ENCODE assay signal across 26 cellular contexts in the genomic region with DNA sequence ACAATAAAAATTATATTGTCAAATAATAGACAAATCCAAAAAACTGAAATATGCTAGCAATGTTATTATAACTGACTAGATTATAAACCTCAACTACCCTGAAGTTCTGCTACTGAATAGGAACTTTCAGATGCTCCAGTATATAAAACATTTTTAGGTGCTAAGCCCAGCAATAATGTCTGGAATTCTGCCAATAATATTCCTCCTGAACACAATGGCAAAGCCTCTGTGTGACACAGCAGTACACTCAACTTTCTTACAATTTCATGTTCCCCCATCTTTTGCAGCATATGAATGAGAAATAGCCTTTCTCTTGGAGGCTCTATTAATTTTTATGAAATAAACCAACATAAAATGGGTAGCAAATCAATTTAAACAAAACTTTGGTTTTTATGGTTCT. TPM values are rescaled to one million over a fixed set of nuclear protein-coding genes. Genes with fewer than 3 reads are reported as not detected.
DNase-seq lines count a peak whose midpoint lies in the region; ATAC-seq, FAIRE-seq and TF ChIP-seq lines count a peak whose summit lies in the region.
"Had no signal": no experiment of that assay in that cellular context is flagged by ENCODE, and none has a peak within 500 bp of the region (broad histone marks: within the 10 kb centered on the region; RNA-seq: fewer than 3 reads in every experiment).

No MANE protein-coding gene starts in this region.

- peak overlapping the region; percentile 83 for H3K4me3 Mint-ChIP-seq in nephron progenitor cell
- H3K4me3 Mint-ChIP-seq: activated CD8-positive, alpha-beta T cell treated with anti-CD3 and anti-CD28 coated beads for 36 hours; CD8-positive, alpha-beta T cell; memory B cell; naive thymus-derived CD4-positive, alpha-beta T cell; stimulated activated naive B cell treated with anti-CD40 and anti-IgM and Interleukin-4, amounts not matched to agents 10 μg/mL and 1 μg/mL and 100 μg/mL, for 72 hours had no signal

- H3K4me1 Mint-ChIP-seq in nephron progenitor cell, result peaks cover 39% of the 10 kb centered on the region

- no peak for FAIRE-seq in A549 (lab: Jason Lieb, UNC)
- FAIRE-seq: kidney had no signal

- H3K4me3 ChIP-seq in A549 (no peak overlapping the region), mucosa of descending colon (no peak overlapping the region), stomach (no peak overlapping the region), uterus (no peak overlapping the region)
- H3K4me3 ChIP-seq: MG63 had no signal

- H3K4me2 ChIP-seq in A549, result peak overlapping the region; percentile 80; the same call in 1 of the 3 replicates

- H3K9me3 ChIP-seq in A549 (no peaks in the 10 kb centered on the region), mucosa of descending colon (no peaks in the 10 kb centered on the region), stomach (no peaks in the 10 kb centered on the region), uterus (no peaks in the 10 kb centered on the region)
- H3K9me3 ChIP-seq: MG63 had no signal

- CTCF ChIA-PET in A549 (lab: Yijun Ruan, JAX), result interaction anchor here (1.8 kb wide), 1 partner anchor 393 kb away, joined by 4 read pairs; no protein-coding TSS in a partner anchor

- no peaks in the 10 kb centered on the region for H3K27me3 Mint-ChIP-seq in nephron progenitor cell (ENCODE audit: low read depth, poor library complexity)
- H3K27me3 Mint-ChIP-seq: activated CD8-positive, alpha-beta T cell treated with anti-CD3 and anti-CD28 coated beads for 36 hours; memory B cell; naive thymus-derived CD4-positive, alpha-beta T cell; stimulated activated naive B cell treated with anti-CD40 and anti-IgM and Interleukin-4, amounts not matched to agents 10 μg/mL and 1 μg/mL and 100 μg/mL, for 72 hours had no signal

- ATAC-seq in A549 (no peak), mucosa of descending colon (no peak)
- ATAC-seq: activated CD8-positive, alpha-beta T cell treated with anti-CD3 and anti-CD28 coated beads for 36 hours; CD8-positive, alpha-beta T cell; HCT116; naive thymus-derived CD4-positive, alpha-beta T cell; stimulated activated naive B cell treated with anti-CD40 and anti-IgM and Interleukin-4, amounts not matched to agents 10 μg/mL and 1 μg/mL and 100 μg/mL, for 72 hours had no signal

- intact Hi-C loops in mucosa of descending colon (cut with DNase I, micrococcal nuclease) (no loop called here), stomach (cut with DNase I; ENCODE audit: low total_unique reads) (no loop called here), uterus (cut with DNase I; ENCODE audit: low total_unique reads) (no loop called here)

- no peak for DNase-seq in A549 (ENCODE audit: low read depth in 1 of 2, low spot score in 1 of 2)
- DNase-seq in Daoy (ENCODE audit: low read depth), result peak; percentile 29
- DNase-seq in RPMI8226, result peak; percentile 21
- no peak for DNase-seq in nephron progenitor cell
- no peak for DNase-seq in mucosa of descending colon
- DNase-seq in stomach, result no peak
- DNase-seq in uterus, result no peak
- DNase-seq: activated CD8-positive, alpha-beta T cell treated with anti-CD3 and anti-CD28 coated beads for 36 hours; activated naive CD4-positive, alpha-beta T cell; activated T-cell treated with anti-CD3 and anti-CD28 coated beads, Interleukin-2, amount 50 U/mL, for 1 hour; amniotic stem cell; CD8-positive, alpha-beta T cell; DND-41; foreskin melanocyte; kidney; MG63; naive thymus-derived CD4-positive, alpha-beta T cell; NCI-H146; NCI-H345; posterior cingulate gyrus; stimulated activated CD4-positive, alpha-beta T cell treated with anti-CD3 and anti-CD28 coated beads, Interleukin-2, amount 100 ng/mL, for 24 hours; stimulated activated naive B cell treated with anti-CD40 and anti-IgM and Interleukin-4, amounts not matched to agents 10 μg/mL and 1 μg/mL and 100 μg/mL, for 72 hours had no signal

- no peak for TF ChIP-seq CTCF in A549 (IDR thresholded peaks at IDR 0.05)
- TF ChIP-seq CTCF in nephron progenitor cell (IDR thresholded peaks at IDR 0.05), result no peak
- no peak for TF ChIP-seq CTCF in mucosa of descending colon (IDR thresholded peaks at IDR 0.05)
- no peak for TF ChIP-seq CTCF in stomach (IDR thresholded peaks at IDR 0.05)
- TF ChIP-seq CTCF in uterus (IDR thresholded peaks at IDR 0.05), result no peak

- POLR2A ChIA-PET in A549 (lab: Yijun Ruan, JAX), result no interaction called here

- peaks cover 11% of the 10 kb centered on the region for H3K36me3 Mint-ChIP-seq in nephron progenitor cell (ENCODE audit: low read depth)

- H3K9me3 Mint-ChIP-seq in nephron progenitor cell, result no peaks in the 10 kb centered on the region
- H3K9me3 Mint-ChIP-seq: activated CD8-positive, alpha-beta T cell treated with anti-CD3 and anti-CD28 coated beads for 36 hours; CD8-positive, alpha-beta T cell; memory B cell; naive thymus-derived CD4-positive, alpha-beta T cell; stimulated activated naive B cell treated with anti-CD40 and anti-IgM and Interleukin-4, amounts not matched to agents 10 μg/mL and 1 μg/mL and 100 μg/mL, for 72 hours had no signal

- no peak for TF ChIP-seq EP300 in A549 (IDR thresholded peaks at IDR 0.05)
- TF ChIP-seq EP300 in stomach (IDR thresholded peaks at IDR 0.05), result no peak

- H3K4me1 ChIP-seq in A549 (peaks cover 43% of the 10 kb centered on the region), mucosa of descending colon (ENCODE audit: low read depth) (peaks cover 10% of the 10 kb centered on the region), stomach (peaks cover 11 to 43% (median 26%) of the 10 kb centered on the region in 4 donors), uterus (no peaks in the 10 kb centered on the region)

- TF ChIP-seq POLR2A in A549 (IDR thresholded peaks at IDR 0.05; ENCODE audit: low read length), result no peak
- no peak for TF ChIP-seq POLR2A in stomach (IDR thresholded peaks at IDR 0.05)
- TF ChIP-seq POLR2A in uterus (IDR thresholded peaks at IDR 0.05), result no peak

- H3K36me3 ChIP-seq in mucosa of descending colon (ENCODE audit: low read depth) (no peaks in the 10 kb centered on the region), stomach (peaks cover 7 to 51% (median 39%) of the 10 kb centered on the region in 4 donors), uterus (no peaks in the 10 kb centered on the region)
- H3K36me3 ChIP-seq: MG63 had no signal

- H3K27ac Mint-ChIP-seq in nephron progenitor cell, result no peak overlapping the region
- H3K27ac Mint-ChIP-seq: activated CD8-positive, alpha-beta T cell treated with anti-CD3 and anti-CD28 coated beads for 36 hours; CD8-positive, alpha-beta T cell; stimulated activated naive B cell treated with anti-CD40 and anti-IgM and Interleukin-4, amounts not matched to agents 10 μg/mL and 1 μg/mL and 100 μg/mL, for 72 hours had no signal

- H3K27me3 ChIP-seq in stomach (no peaks in the 10 kb centered on the region), uterus (no peaks in the 10 kb centered on the region)
- H3K27me3 ChIP-seq: MG63 had no signal

- H3K27ac ChIP-seq in A549, result no peak overlapping the region
- H3K27ac ChIP-seq in stomach, result no peak overlapping the region
- H3K27ac ChIP-seq in uterus, result no peak overlapping the region
- H3K27ac ChIP-seq: epithelial cell of prostate, RWPE1 had no signal

- no peak for TF ChIP-seq RAD21 in A549 (conservative IDR thresholded peaks at IDR 0.05 in 1 of 2, IDR thresholded peaks at IDR 0.05 in 1 of 2)

TF ChIP-seq in A549, 52 proteins besides CTCF, POLR2A, EP300 and RAD21 (continues in another document):
- TF ChIP-seq RCOR1 (IDR thresholded peaks at IDR 0.05; ENCODE audit: low read depth, low read length) (no peak), GATA3 (IDR thresholded peaks at IDR 0.05; ENCODE audit: borderline replicate concordance) (no peak), HOXA7 (CRISPR knock-in tag; IDR thresholded peaks at IDR 0.05) (no peak), FOSL2 (IDR thresholded peaks at IDR 0.05) (no peak), FOSL2 (CRISPR knock-in tag; IDR thresholded peaks at IDR 0.05) (no peak)
- TF ChIP-seq, protein P1, sequence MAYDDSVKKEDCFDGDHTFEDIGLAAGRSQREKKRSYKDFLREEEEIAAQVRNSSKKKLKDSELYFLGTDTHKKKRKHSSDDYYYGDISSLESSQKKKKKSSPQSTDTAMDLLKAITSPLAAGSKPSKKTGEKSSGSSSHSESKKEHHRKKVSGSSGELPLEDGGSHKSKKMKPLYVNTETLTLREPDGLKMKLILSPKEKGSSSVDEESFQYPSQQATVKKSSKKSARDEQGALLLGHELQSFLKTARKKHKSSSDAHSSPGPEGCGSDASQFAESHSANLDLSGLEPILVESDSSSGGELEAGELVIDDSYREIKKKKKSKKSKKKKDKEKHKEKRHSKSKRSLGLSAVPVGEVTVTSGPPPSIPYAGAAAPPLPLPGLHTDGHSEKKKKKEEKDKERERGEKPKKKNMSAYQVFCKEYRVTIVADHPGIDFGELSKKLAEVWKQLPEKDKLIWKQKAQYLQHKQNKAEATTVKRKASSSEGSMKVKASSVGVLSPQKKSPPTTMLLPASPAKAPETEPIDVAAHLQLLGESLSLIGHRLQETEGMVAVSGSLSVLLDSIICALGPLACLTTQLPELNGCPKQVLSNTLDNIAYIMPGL (CRISPR knock-in tag; IDR thresholded peaks at IDR 0.05; ENCODE audit: borderline replicate concordance), result no peak
- TF ChIP-seq, protein P2, sequence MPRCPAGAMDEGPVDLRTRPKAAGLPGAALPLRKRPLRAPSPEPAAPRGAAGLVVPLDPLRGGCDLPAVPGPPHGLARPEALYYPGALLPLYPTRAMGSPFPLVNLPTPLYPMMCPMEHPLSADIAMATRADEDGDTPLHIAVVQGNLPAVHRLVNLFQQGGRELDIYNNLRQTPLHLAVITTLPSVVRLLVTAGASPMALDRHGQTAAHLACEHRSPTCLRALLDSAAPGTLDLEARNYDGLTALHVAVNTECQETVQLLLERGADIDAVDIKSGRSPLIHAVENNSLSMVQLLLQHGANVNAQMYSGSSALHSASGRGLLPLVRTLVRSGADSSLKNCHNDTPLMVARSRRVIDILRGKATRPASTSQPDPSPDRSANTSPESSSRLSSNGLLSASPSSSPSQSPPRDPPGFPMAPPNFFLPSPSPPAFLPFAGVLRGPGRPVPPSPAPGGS (IDR thresholded peaks at IDR 0.05), result no peak
- TF ChIP-seq, protein P3, sequence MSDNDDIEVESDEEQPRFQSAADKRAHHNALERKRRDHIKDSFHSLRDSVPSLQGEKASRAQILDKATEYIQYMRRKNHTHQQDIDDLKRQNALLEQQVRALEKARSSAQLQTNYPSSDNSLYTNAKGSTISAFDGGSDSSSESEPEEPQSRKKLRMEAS (IDR thresholded peaks at IDR 0.05), result no peak

RNA-seq across cellular contexts. Expression of a gene that starts 29.5 kb away (rescaled TPM):
- polyA plus RNA-seq in A549 (2011; rRNA removed) (22.6 and 25.9 TPM in 2 replicates), A549 (2017; fragmentation: RNase III; extraction: RNeasy Plus Mini Kit Qiagen cat#74134 plus additional on column Dnase treatment) (7.8 to 10.0 TPM (median 9.2 TPM) in 3 replicates), stomach (10 to 100 TPM; 19.4 to 31.4 (median 23.7) TPM)
- polyA plus RNA-seq in A549 (2012; cell fraction: cytosol; rRNA removed), result 2.3 and 2.7 TPM in 2 replicates
- polyA plus RNA-seq in A549 (2012; cell fraction: nucleus; rRNA removed), result 3.5 and 5.2 TPM in 2 replicates
- 23.0 and 31.0 TPM in 2 replicates for polyA minus RNA-seq in A549 (2011; rRNA and poly(A)+ RNA removed)
- 9.7 and 12.2 TPM in 2 replicates for total RNA-seq in Daoy (2014; rRNA removed; shearing (Covaris generic))
- total RNA-seq in mucosa of descending colon (10 to 100 TPM; 45.3 to 77.0 (median 53.1) TPM), stomach (100 to 1,000 TPM in 2 of 5 donors, 10 to 100 TPM in 3; 46.1 to 206 (median 93.5) TPM), uterus (100 to 1,000 TPM in 1 of 4 donors, 10 to 100 TPM in 3; 45.0 to 114 (median 78.9) TPM)

Comparison
In these comparisons a context has a peak if more than half of its experiments do, and no peak if none do; other contexts are left out.
1. DNase-seq: peak in Daoy (single experiment) and RPMI8226 (single experiment); none in A549 (0 of 2), nephron progenitor cell (single experiment), mucosa of descending colon (0 of 3), stomach (single experiment) and uterus (0 of 2).